In the genomic region with DNA sequence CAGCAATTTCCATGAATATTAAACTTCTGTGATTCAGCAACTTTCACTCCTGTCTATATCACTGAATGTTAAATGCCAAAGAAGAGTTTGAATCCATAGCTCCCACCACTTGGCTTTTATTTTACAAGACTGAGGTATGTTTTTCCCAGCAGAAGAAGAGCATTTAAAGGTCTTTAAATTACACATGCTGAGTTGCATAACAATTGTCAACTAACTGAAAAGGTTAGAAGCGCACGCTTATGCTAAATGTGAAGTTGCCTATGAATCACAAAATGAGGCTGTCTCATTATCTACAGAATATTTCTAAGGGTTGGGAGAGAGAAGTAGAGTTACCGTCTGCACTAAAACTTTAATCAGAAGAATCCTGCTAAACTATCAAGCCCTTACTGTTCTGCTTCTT, we compare ENCODE assay signal across 1 cellular context.
TF ChIP-seq lines count a peak whose summit lies in the region.

No MANE protein-coding gene starts in this region.

TF ChIP-seq in WTC11, 78 proteins besides CTCF, POLR2A, EP300 and RAD21 (continued from another document):
- TF ChIP-seq, protein P1, sequence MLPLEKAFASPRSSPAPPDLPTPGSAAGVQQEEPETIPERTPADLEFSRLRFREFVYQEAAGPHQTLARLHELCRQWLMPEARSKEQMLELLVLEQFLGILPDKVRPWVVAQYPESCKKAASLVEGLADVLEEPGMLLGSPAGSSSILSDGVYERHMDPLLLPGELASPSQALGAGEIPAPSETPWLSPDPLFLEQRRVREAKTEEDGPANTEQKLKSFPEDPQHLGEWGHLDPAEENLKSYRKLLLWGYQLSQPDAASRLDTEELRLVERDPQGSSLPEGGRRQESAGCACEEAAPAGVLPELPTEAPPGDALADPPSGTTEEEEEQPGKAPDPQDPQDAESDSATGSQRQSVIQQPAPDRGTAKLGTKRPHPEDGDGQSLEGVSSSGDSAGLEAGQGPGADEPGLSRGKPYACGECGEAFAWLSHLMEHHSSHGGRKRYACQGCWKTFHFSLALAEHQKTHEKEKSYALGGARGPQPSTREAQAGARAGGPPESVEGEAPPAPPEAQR (CRISPR knock-in tag; IDR thresholded peaks at IDR 0.05): no peak
- TF ChIP-seq TP53 (CRISPR knock-in tag; IDR thresholded peaks at IDR 0.05): no peak
- TF ChIP-seq, protein P2, sequence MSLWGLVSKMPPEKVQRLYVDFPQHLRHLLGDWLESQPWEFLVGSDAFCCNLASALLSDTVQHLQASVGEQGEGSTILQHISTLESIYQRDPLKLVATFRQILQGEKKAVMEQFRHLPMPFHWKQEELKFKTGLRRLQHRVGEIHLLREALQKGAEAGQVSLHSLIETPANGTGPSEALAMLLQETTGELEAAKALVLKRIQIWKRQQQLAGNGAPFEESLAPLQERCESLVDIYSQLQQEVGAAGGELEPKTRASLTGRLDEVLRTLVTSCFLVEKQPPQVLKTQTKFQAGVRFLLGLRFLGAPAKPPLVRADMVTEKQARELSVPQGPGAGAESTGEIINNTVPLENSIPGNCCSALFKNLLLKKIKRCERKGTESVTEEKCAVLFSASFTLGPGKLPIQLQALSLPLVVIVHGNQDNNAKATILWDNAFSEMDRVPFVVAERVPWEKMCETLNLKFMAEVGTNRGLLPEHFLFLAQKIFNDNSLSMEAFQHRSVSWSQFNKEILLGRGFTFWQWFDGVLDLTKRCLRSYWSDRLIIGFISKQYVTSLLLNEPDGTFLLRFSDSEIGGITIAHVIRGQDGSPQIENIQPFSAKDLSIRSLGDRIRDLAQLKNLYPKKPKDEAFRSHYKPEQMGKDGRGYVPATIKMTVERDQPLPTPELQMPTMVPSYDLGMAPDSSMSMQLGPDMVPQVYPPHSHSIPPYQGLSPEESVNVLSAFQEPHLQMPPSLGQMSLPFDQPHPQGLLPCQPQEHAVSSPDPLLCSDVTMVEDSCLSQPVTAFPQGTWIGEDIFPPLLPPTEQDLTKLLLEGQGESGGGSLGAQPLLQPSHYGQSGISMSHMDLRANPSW (CRISPR knock-in tag; conservative IDR thresholded peaks at IDR 0.05; ENCODE audit: low read depth): no peak
- no peak for TF ChIP-seq NR1H2 (CRISPR knock-in tag; IDR thresholded peaks at IDR 0.05)
- TF ChIP-seq, protein P3, sequence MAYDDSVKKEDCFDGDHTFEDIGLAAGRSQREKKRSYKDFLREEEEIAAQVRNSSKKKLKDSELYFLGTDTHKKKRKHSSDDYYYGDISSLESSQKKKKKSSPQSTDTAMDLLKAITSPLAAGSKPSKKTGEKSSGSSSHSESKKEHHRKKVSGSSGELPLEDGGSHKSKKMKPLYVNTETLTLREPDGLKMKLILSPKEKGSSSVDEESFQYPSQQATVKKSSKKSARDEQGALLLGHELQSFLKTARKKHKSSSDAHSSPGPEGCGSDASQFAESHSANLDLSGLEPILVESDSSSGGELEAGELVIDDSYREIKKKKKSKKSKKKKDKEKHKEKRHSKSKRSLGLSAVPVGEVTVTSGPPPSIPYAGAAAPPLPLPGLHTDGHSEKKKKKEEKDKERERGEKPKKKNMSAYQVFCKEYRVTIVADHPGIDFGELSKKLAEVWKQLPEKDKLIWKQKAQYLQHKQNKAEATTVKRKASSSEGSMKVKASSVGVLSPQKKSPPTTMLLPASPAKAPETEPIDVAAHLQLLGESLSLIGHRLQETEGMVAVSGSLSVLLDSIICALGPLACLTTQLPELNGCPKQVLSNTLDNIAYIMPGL (CRISPR knock-in tag; IDR thresholded peaks at IDR 0.05): no peak
- TF ChIP-seq, protein P4, sequence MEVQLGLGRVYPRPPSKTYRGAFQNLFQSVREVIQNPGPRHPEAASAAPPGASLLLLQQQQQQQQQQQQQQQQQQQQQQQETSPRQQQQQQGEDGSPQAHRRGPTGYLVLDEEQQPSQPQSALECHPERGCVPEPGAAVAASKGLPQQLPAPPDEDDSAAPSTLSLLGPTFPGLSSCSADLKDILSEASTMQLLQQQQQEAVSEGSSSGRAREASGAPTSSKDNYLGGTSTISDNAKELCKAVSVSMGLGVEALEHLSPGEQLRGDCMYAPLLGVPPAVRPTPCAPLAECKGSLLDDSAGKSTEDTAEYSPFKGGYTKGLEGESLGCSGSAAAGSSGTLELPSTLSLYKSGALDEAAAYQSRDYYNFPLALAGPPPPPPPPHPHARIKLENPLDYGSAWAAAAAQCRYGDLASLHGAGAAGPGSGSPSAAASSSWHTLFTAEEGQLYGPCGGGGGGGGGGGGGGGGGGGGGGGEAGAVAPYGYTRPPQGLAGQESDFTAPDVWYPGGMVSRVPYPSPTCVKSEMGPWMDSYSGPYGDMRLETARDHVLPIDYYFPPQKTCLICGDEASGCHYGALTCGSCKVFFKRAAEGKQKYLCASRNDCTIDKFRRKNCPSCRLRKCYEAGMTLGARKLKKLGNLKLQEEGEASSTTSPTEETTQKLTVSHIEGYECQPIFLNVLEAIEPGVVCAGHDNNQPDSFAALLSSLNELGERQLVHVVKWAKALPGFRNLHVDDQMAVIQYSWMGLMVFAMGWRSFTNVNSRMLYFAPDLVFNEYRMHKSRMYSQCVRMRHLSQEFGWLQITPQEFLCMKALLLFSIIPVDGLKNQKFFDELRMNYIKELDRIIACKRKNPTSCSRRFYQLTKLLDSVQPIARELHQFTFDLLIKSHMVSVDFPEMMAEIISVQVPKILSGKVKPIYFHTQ (CRISPR knock-in tag; IDR thresholded peaks at IDR 0.05): no peak
- TF ChIP-seq, protein P5, sequence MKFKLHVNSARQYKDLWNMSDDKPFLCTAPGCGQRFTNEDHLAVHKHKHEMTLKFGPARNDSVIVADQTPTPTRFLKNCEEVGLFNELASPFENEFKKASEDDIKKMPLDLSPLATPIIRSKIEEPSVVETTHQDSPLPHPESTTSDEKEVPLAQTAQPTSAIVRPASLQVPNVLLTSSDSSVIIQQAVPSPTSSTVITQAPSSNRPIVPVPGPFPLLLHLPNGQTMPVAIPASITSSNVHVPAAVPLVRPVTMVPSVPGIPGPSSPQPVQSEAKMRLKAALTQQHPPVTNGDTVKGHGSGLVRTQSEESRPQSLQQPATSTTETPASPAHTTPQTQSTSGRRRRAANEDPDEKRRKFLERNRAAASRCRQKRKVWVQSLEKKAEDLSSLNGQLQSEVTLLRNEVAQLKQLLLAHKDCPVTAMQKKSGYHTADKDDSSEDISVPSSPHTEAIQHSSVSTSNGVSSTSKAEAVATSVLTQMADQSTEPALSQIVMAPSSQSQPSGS (CRISPR knock-in tag; IDR thresholded peaks at IDR 0.05; ENCODE audit: borderline replicate concordance, low read depth): no peak
- TF ChIP-seq NFATC4 (CRISPR knock-in tag; IDR thresholded peaks at IDR 0.05): no peak
TF ChIP-seq in WTC11: peak in this region for 0.
